Comparison of ENCODE assay signal across 1 cellular context in genomic region chr14:61749867-61750266, GRCh38.
TF ChIP-seq lines count a peak whose summit lies in the region.

No MANE protein-coding gene starts in this region.

TF ChIP-seq in HEK293, 187 proteins besides CTCF, POLR2A, EP300 and RAD21 (continued from another document and continues in another):
- TF ChIP-seq ZNF148 (tag by site-specific recombination; IDR thresholded peaks at IDR 0.05; ENCODE audit: borderline replicate concordance): no peak
- TF ChIP-seq KLF16 (tag by site-specific recombination; IDR thresholded peaks at IDR 0.05): no peak
- TF ChIP-seq ZNF571 (tag by site-specific recombination; IDR thresholded peaks at IDR 0.05): no peak
- TF ChIP-seq ZNF596 (tag by site-specific recombination; IDR thresholded peaks at IDR 0.05): no peak
- TF ChIP-seq OVOL3 (tag by site-specific recombination; IDR thresholded peaks at IDR 0.05): peak; percentile 94
- no peak for TF ChIP-seq ZBTB48 (tag by site-specific recombination; IDR thresholded peaks at IDR 0.05)
- no peak for TF ChIP-seq HOXA7 (CRISPR knock-in tag; IDR thresholded peaks at IDR 0.05; ENCODE audit: borderline replicate concordance)
- peak; percentile 99 for TF ChIP-seq OSR2 (tag by site-specific recombination; IDR thresholded peaks at IDR 0.05)
- TF ChIP-seq ZNF792 (tag by site-specific recombination; IDR thresholded peaks at IDR 0.05): peak; percentile 96
- TF ChIP-seq ZNF626 (tag by site-specific recombination; IDR thresholded peaks at IDR 0.05): no peak
- TF ChIP-seq ZNF701 (tag by site-specific recombination; IDR thresholded peaks at IDR 0.05): no peak
- peak; percentile 38; the same call in 1 of the 2 replicates for TF ChIP-seq ZNF146 (tag by site-specific recombination; IDR thresholded peaks at IDR 0.05)
- TF ChIP-seq MYNN (tag by site-specific recombination; IDR thresholded peaks at IDR 0.05; ENCODE audit: borderline replicate concordance): no peak
- TF ChIP-seq WT1 (tag by site-specific recombination; IDR thresholded peaks at IDR 0.05): peak; percentile 95
- no peak for TF ChIP-seq ZNF223 (tag by site-specific recombination; IDR thresholded peaks at IDR 0.05)
- 0 out of 2 replicates have a peak, but pooled peaks have one; percentile 9 for TF ChIP-seq ZSCAN4 (tag by site-specific recombination; IDR thresholded peaks at IDR 0.05)
- TF ChIP-seq ZNF211 (tag by site-specific recombination; IDR thresholded peaks at IDR 0.05; ENCODE audit: low read depth): no peak
- TF ChIP-seq ZNF610 (tag by site-specific recombination; IDR thresholded peaks at IDR 0.05; ENCODE audit: borderline replicate concordance): no peak
- TF ChIP-seq ZBTB17 (tag by site-specific recombination; IDR thresholded peaks at IDR 0.05): no peak; the same call in 1 of the 2 replicates
- TF ChIP-seq ZNF658 (tag by site-specific recombination; IDR thresholded peaks at IDR 0.05): no peak
- TF ChIP-seq ZNF747 (tag by site-specific recombination; IDR thresholded peaks at IDR 0.05): no peak
- TF ChIP-seq SP7 (tag by site-specific recombination; IDR thresholded peaks at IDR 0.05): peak; percentile 94
- no peak for TF ChIP-seq TRIM28 (IDR thresholded peaks at IDR 0.05; ENCODE audit: borderline replicate concordance, low read length)
- no peak for TF ChIP-seq ZNF560 (tag by site-specific recombination; IDR thresholded peaks at IDR 0.05; ENCODE audit: borderline replicate concordance)
- TF ChIP-seq ZNF362 (tag by site-specific recombination; IDR thresholded peaks at IDR 0.05): no peak
- no peak for TF ChIP-seq ZNF26 (tag by site-specific recombination; IDR thresholded peaks at IDR 0.05)
- no peak for TF ChIP-seq ZNF311 (tag by site-specific recombination; IDR thresholded peaks at IDR 0.05; ENCODE audit: borderline replicate concordance)
- no peak for TF ChIP-seq ZNF621 (tag by site-specific recombination; IDR thresholded peaks at IDR 0.05)
- TF ChIP-seq ZNF629 (tag by site-specific recombination; IDR thresholded peaks at IDR 0.05): peak; percentile 86
- no peak for TF ChIP-seq REPIN1 (tag by site-specific recombination; IDR thresholded peaks at IDR 0.05; ENCODE audit: low read depth)
- TF ChIP-seq EGR2 (tag by site-specific recombination; IDR thresholded peaks at IDR 0.05; ENCODE audit: low read depth): 0 out of 2 replicates have a peak, but pooled peaks have one; percentile 20
- peak; percentile 86; the same call in 1 of the 2 replicates for TF ChIP-seq TSHZ1 (tag by site-specific recombination; IDR thresholded peaks at IDR 0.05; ENCODE audit: borderline replicate concordance)
- TF ChIP-seq PRDM4 (tag by site-specific recombination; IDR thresholded peaks at IDR 0.05): peak; percentile 91
- no peak for TF ChIP-seq ZNF48 (tag by site-specific recombination; IDR thresholded peaks at IDR 0.05)
- TF ChIP-seq ZNF561 (tag by site-specific recombination; IDR thresholded peaks at IDR 0.05; ENCODE audit: borderline replicate concordance): peak; percentile 64
- no peak for TF ChIP-seq ZNF433 (tag by site-specific recombination; IDR thresholded peaks at IDR 0.05; ENCODE audit: low read depth)
- TF ChIP-seq ZNF449 (tag by site-specific recombination; IDR thresholded peaks at IDR 0.05): peak; percentile 46; the same call in 1 of the 2 replicates
- no peak for TF ChIP-seq ZNF416 (tag by site-specific recombination; IDR thresholded peaks at IDR 0.05)
- TF ChIP-seq ZNF510 (tag by site-specific recombination; IDR thresholded peaks at IDR 0.05; ENCODE audit: insufficient replicate concordance): no peak
- no peak for TF ChIP-seq YY1 (tag by site-specific recombination; IDR thresholded peaks at IDR 0.05)
- TF ChIP-seq ZNF132 (tag by site-specific recombination; IDR thresholded peaks at IDR 0.05; ENCODE audit: borderline replicate concordance): no peak
- no peak for TF ChIP-seq ZNF785 (tag by site-specific recombination; IDR thresholded peaks at IDR 0.05)
- TF ChIP-seq ZFP37 (tag by site-specific recombination; IDR thresholded peaks at IDR 0.05): no peak
- no peak for TF ChIP-seq ZNF513 (tag by site-specific recombination; IDR thresholded peaks at IDR 0.05)
- no peak for TF ChIP-seq ELK4 (IDR thresholded peaks at IDR 0.05; ENCODE audit: borderline replicate concordance, low read depth, low read length)
- TF ChIP-seq ZNF138 (tag by site-specific recombination; IDR thresholded peaks at IDR 0.05; ENCODE audit: borderline replicate concordance): no peak
- no peak for TF ChIP-seq ZNF184 (tag by site-specific recombination; IDR thresholded peaks at IDR 0.05)
- TF ChIP-seq ZNF776 (tag by site-specific recombination; IDR thresholded peaks at IDR 0.05; ENCODE audit: borderline replicate concordance): no peak
- peak; percentile 91 for TF ChIP-seq ZEB2 (tag by site-specific recombination; IDR thresholded peaks at IDR 0.05)
- TF ChIP-seq YY2 (tag by site-specific recombination; IDR thresholded peaks at IDR 0.05): no peak
- TF ChIP-seq ZNF791 (tag by site-specific recombination; IDR thresholded peaks at IDR 0.05): no peak
- TF ChIP-seq HOXC10 (CRISPR knock-in tag; IDR thresholded peaks at IDR 0.05): no peak
